In genomic region chr3:139343895-139344856, GRCh38 we compare ENCODE assay signal across 8 cellular contexts. TPM values are rescaled to one million over a fixed set of nuclear protein-coding genes. Genes with fewer than 3 reads are reported as not detected.
DNase-seq lines count a peak whose midpoint lies in the region; ATAC-seq and TF ChIP-seq lines count a peak whose summit lies in the region.

Gene MRPS22 (plus strand): TSS chr3:139344020. CDS start chr3:139344027, 7 bp downstream.

- ATAC-seq in GM23338 = peak; percentile 98
- peak; percentile 94 to 99 (median 99) for ATAC-seq in natural killer cell

- H3K9me3 ChIP-seq in DOHH2 (ENCODE audit: control insufficient read depth, insufficient read depth, low read length) = no peaks in the 10 kb centered on the region

- peak within 1 kb of the TSS; percentile 93 for H3K4me3 ChIP-seq in DOHH2 (ENCODE audit: low read length)
- H3K4me3 ChIP-seq in GM23338 = peak within 1 kb of the TSS; percentile 91

- H3K9me3 Mint-ChIP-seq in GM23338 (no peaks in the 10 kb centered on the region), natural killer cell (peaks cover 4% of the 10 kb centered on the region in 2 donors)

- H3K4me3 Mint-ChIP-seq in GM23338 (peak within 1 kb of the TSS; percentile 33; the same call in 2 of the 3 replicates), natural killer cell (no peak within 1 kb of the TSS)

- 0 out of 2 replicates have a peak, but pooled peaks cover 4% of the 10 kb centered on the region for H3K27me3 ChIP-seq in DOHH2 (ENCODE audit: control insufficient read depth, low read length)
- peaks cover 20% of the 10 kb centered on the region for H3K27me3 ChIP-seq in GM23338 (ENCODE audit: insufficient read depth)

- H3K79me2 ChIP-seq in DOHH2 (ENCODE audit: control insufficient read depth, low read length) = peaks cover 38% of the 10 kb centered on the region
- peaks cover 25% of the 10 kb centered on the region for H3K79me2 ChIP-seq in GM23338 (replicated peaks; ENCODE audit: insufficient read depth)

- H3K9me2 ChIP-seq in DOHH2 (replicated peaks; ENCODE audit: control insufficient read depth, low read length) = no peaks in the 10 kb centered on the region
- peaks cover 11% of the 10 kb centered on the region for H3K9me2 ChIP-seq in GM23338 (ENCODE audit: insufficient read depth)

- H3K36me3 ChIP-seq in DOHH2 (ENCODE audit: control insufficient read depth, low read length) (peaks cover 29% of the 10 kb centered on the region), GM23338 (ENCODE audit: insufficient read depth) (peaks cover 9% of the 10 kb centered on the region)

- peak within 1 kb of the TSS; percentile 95 for H2AFZ ChIP-seq in GM23338

- no peaks in the 10 kb centered on the region for H3F3A ChIP-seq in DOHH2 (ENCODE audit: control insufficient read depth, insufficient read depth)
- no peaks in the 10 kb centered on the region for H3F3A ChIP-seq in GM23338 (replicated peaks; ENCODE audit: low read depth)

- peak; percentile 95 for DNase-seq in GM23338 (ENCODE audit: low spot score)
- DNase-seq in LHCN-M2 (ENCODE audit: low read depth) = peak; percentile 85
- peak; percentile 92 for DNase-seq in RPMI8226
- peak; percentile 61 to 68 for DNase-seq in activated T-helper 1 cell treated with anti-CD3 and anti-CD28 coated beads, Interleukin-2, amount 50 U/mL, for 16 hours (ENCODE audit: low read depth in 1 of 2, low spot score in 1 of 2)
- peak; percentile 90 for DNase-seq in fibroblast of peridontal ligament (ENCODE audit: extremely low read depth)
- DNase-seq in natural killer cell = peak; percentile 70
- peak; percentile 80 for DNase-seq in stimulated activated naive CD4-positive, alpha-beta T cell treated with Interleukin-2 at 50 U/mL for 16 hours (lab: John Stamatoyannopoulos, UW)

- H3K4me1 Mint-ChIP-seq in GM23338 (no peaks in the 10 kb centered on the region), natural killer cell (peaks cover 0 to 9% of the 10 kb centered on the region in 2 donors)

- H3K27ac ChIP-seq in DOHH2 (ENCODE audit: low read depth, low read length) = peak within 1 kb of the TSS; percentile 42
- no peak within 1 kb of the TSS for H3K27ac ChIP-seq in GM23338 (ENCODE audit: low read depth)

- H4K20me1 ChIP-seq in DOHH2 (ENCODE audit: control insufficient read depth, insufficient read depth, low read depth, low read length) (no peaks in the 10 kb centered on the region), GM23338 (replicated peaks; ENCODE audit: insufficient read depth) (no peaks in the 10 kb centered on the region)

- peaks cover 15% of the 10 kb centered on the region for H3K4me1 ChIP-seq in DOHH2 (ENCODE audit: control insufficient read depth, low read length)
- H3K4me1 ChIP-seq in GM23338 (ENCODE audit: insufficient read depth) = peaks cover 4% of the 10 kb centered on the region; the same call in 1 of the 2 replicates

- H3K27me3 Mint-ChIP-seq in GM23338 (ENCODE audit: insufficient read depth, low read depth, poor library complexity) = no peaks in the 10 kb centered on the region
- H3K27me3 Mint-ChIP-seq in natural killer cell (ENCODE audit: low read depth in 2 of 2) = peaks cover 8 to 13% of the 10 kb centered on the region in 2 donors

- TF ChIP-seq CTCF in DOHH2 (IDR thresholded peaks at IDR 0.05; ENCODE audit: low read depth, low read length, poor library complexity, severe bottlenecking) (no peak), GM23338 (conservative IDR thresholded peaks at IDR 0.05; ENCODE audit: low read depth in 2 of 2) (no peak), natural killer cell (IDR thresholded peaks at IDR 0.05) (no peak)

- H3K36me3 Mint-ChIP-seq in GM23338 (ENCODE audit: low read depth) (peaks cover 7% of the 10 kb centered on the region; the same call in 2 of the 3 replicates), natural killer cell (peaks cover 9% of the 10 kb centered on the region)

- intact Hi-C loops in natural killer cell (cut with micrococcal nuclease) = loop anchor here (1.0 to 5.0 kb wide), 2 partner anchors 45 to 752 kb away; partner anchors contain the start of genes CEP70 and COPB2

- H3K27ac Mint-ChIP-seq in GM23338 = no peak within 1 kb of the TSS
- H3K27ac Mint-ChIP-seq in natural killer cell = peak within 1 kb of the TSS in 1 of 2 donors; percentile 39

- peak within 1 kb of the TSS; percentile 62 for H3K4me2 ChIP-seq in DOHH2 (ENCODE audit: low read length)
- H3K4me2 ChIP-seq in GM23338 = peak within 1 kb of the TSS; percentile 98

TF ChIP-seq in GM23338, 12 proteins besides CTCF, POLR2A, EP300 and RAD21:
- no peak for TF ChIP-seq EZH2phosphoT487 (IDR thresholded peaks at IDR 0.05; ENCODE audit: unreplicated experiment)
- TF ChIP-seq ETS1 (IDR thresholded peaks at IDR 0.05) = peak; percentile 92
- TF ChIP-seq STAT1 (IDR thresholded peaks at IDR 0.05; ENCODE audit: unreplicated experiment) = no peak
- peak; percentile 74 for TF ChIP-seq CREB1 (CRISPR knock-in tag; IDR thresholded peaks at IDR 0.05; ENCODE audit: low read depth)
- TF ChIP-seq NANOG (IDR thresholded peaks at IDR 0.05; ENCODE audit: borderline replicate concordance) = no peak
- peak; percentile 63 for TF ChIP-seq POLR2AphosphoS5 (IDR thresholded peaks at IDR 0.05; ENCODE audit: low read depth)
- TF ChIP-seq ZNF114 (CRISPR knock-in tag; IDR thresholded peaks at IDR 0.05) = no peak
TF ChIP-seq in GM23338: peak in this region for 3.

RNA-seq across cellular contexts. Expression of gene MRPS22, which starts in this region (rescaled TPM):
- total RNA-seq in GM23338 (2014; rRNA removed; shearing (Covaris generic)) = 49.5 and 65.6 TPM in 2 replicates
- polyA plus RNA-seq in GM23338 (2016; fragmentation: Nextera tagmentation; extraction: Ambion mirVana) = 48.9 and 58.4 TPM in 2 replicates
- 74.3 and 82.4 TPM in 2 replicates for total RNA-seq in LHCN-M2 (2014; rRNA removed)
- 35.5 TPM for polyA plus RNA-seq in LHCN-M2 (2012)
- total RNA-seq in natural killer cell = 10 to 100 TPM; 32.4 to 39.1 (median 35.3) TPM
